Comparison of ENCODE assay signal across 1 cellular context in the genomic region with DNA sequence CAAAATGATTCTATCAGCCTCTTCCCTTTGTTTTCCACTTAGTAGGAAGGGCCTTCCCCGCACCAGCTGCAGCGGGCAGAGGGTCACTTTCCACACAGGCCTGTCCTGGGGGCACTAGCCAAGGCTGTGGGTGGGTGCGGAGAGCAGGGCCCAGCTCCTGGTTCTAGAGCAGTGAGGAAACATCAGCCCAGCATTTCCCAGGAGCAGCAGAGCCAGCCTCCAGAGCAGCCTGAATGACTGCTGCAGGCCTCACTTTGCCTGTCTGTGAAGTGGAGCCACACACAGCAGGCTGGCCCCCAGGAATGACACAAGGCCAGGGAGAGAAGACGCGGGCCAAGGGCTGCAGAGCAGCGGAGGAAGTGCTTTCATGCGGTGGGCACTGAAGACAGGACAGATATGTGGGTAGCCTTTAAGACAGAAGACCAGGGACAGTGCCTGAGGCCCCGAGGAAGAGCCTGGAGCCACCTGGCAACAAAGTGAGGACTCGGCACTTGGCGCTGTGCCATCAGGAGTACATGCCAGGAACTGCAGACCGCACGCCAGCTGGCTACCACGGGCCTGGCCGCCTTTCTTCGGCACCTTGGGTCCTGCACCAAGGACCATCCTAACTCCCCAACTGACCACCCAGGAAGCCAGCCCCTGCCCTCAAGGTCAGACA.
TF ChIP-seq lines count a peak whose summit lies in the region.

No MANE protein-coding gene starts in this region.

TF ChIP-seq in H1, 55 proteins besides CTCF, POLR2A, EP300 and RAD21:
- no peak for TF ChIP-seq CHD2 (IDR thresholded peaks at IDR 0.05; ENCODE audit: low read length)
- TF ChIP-seq CEBPB (IDR thresholded peaks at IDR 0.05; ENCODE audit: low read depth, low read length) = no peak
- TF ChIP-seq HDAC6 (IDR thresholded peaks at IDR 0.05; ENCODE audit: low read depth, low read length) = no peak
- no peak for TF ChIP-seq BRCA1 (IDR thresholded peaks at IDR 0.05; ENCODE audit: low read depth, low read length)
- TF ChIP-seq SP2 (IDR thresholded peaks at IDR 0.05; ENCODE audit: low read length) = no peak
- TF ChIP-seq MAFK (IDR thresholded peaks at IDR 0.05; ENCODE audit: low read depth, low read length) = no peak
- no peak for TF ChIP-seq CBX5 (IDR thresholded peaks at IDR 0.05; ENCODE audit: low read depth, low read length)
- TF ChIP-seq RBBP5 (IDR thresholded peaks at IDR 0.05; ENCODE audit: borderline replicate concordance, low read depth, low read length) = no peak
- TF ChIP-seq YY1 (IDR thresholded peaks at IDR 0.05; ENCODE audit: low read depth, low read length) = no peak
- TF ChIP-seq HDAC2 (IDR thresholded peaks at IDR 0.05; ENCODE audit: borderline replicate concordance in 1 of 2, low read depth in 2 of 2, low read length in 2 of 2) = no peak
- TF ChIP-seq CBX8 (IDR thresholded peaks at IDR 0.05; ENCODE audit: borderline replicate concordance, low read depth, low read length) = no peak
- TF ChIP-seq EZH2 (IDR thresholded peaks at IDR 0.05; ENCODE audit: low read depth, low read length, severe bottlenecking) = no peak
- no peak for TF ChIP-seq RXRA (IDR thresholded peaks at IDR 0.05; ENCODE audit: insufficient read depth, low read depth, low read length)
- no peak for TF ChIP-seq NANOG (IDR thresholded peaks at IDR 0.05; ENCODE audit: insufficient read depth, low read depth, low read length, poor library complexity, severe bottlenecking)
- TF ChIP-seq, protein P1, sequence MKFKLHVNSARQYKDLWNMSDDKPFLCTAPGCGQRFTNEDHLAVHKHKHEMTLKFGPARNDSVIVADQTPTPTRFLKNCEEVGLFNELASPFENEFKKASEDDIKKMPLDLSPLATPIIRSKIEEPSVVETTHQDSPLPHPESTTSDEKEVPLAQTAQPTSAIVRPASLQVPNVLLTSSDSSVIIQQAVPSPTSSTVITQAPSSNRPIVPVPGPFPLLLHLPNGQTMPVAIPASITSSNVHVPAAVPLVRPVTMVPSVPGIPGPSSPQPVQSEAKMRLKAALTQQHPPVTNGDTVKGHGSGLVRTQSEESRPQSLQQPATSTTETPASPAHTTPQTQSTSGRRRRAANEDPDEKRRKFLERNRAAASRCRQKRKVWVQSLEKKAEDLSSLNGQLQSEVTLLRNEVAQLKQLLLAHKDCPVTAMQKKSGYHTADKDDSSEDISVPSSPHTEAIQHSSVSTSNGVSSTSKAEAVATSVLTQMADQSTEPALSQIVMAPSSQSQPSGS (IDR thresholded peaks at IDR 0.05; ENCODE audit: low read length) = no peak
- TF ChIP-seq KDM1A (IDR thresholded peaks at IDR 0.05; ENCODE audit: borderline replicate concordance, low read length) = no peak
